27 cellular contexts compared by ENCODE assay signal in genomic region chr10:14687340-14687739, GRCh38.
A peak's percentile ranks its signal among the peaks of the same experiment; 100 is the strongest.
DNase-seq lines count a peak whose midpoint lies in the region; ATAC-seq and TF ChIP-seq lines count a peak whose summit lies in the region.
"Had no signal": no experiment of that assay in that cellular context is flagged by ENCODE, and none has a peak within 500 bp of the region (broad histone marks: within the 10 kb centered on the region; RNA-seq: fewer than 3 reads in every experiment).

No MANE protein-coding gene starts in this region.

- H4K20me1 ChIP-seq in Karpas-422 (ENCODE audit: insufficient read depth, low read depth, low read length): no peaks in the 10 kb centered on the region

- no peak overlapping the region for H3K27ac ChIP-seq in right lobe of liver
- no peak overlapping the region for H3K27ac ChIP-seq in Karpas-422 (ENCODE audit: low read length)
- H3K27ac ChIP-seq in transverse colon: no peak overlapping the region
- H3K27ac ChIP-seq: colonic mucosa had no signal

- H3K79me2 ChIP-seq in Karpas-422 (ENCODE audit: low read length): no peaks in the 10 kb centered on the region

- in situ Hi-C loops in transverse colon (cut with MboI; ENCODE audit: low pct_ligation_motif_present in 1 of 4, low pct_unique_long_range_greater_than_20kb in 1 of 4, low sequenced_read_pairs in 3 of 4): no loop called here

- H3K4me1 Mint-ChIP-seq in Caco-2 (ENCODE audit: low read depth, unreplicated experiment): peaks cover 33% of the 10 kb centered on the region
- H3K4me1 Mint-ChIP-seq: WTC11 had no signal

- no peaks in the 10 kb centered on the region for H3K9me3 Mint-ChIP-seq in Caco-2 (ENCODE audit: unreplicated experiment)
- H3K9me3 Mint-ChIP-seq: activated T-helper 1 cell treated with anti-CD3 and anti-CD28 coated beads, Interleukin-12 subunit alpha, Interleukin-12 subunit beta, Interleukin-2, Interleukin-4 antibody, amounts not matched to agents 30 ng/mL and 10 ng/mL and 1 ng/mL, durations not matched to agents 14 hours and 24 hours and 36 hours; effector memory CD8-positive, alpha-beta T cell; naive thymus-derived CD8-positive, alpha-beta T cell; stimulated activated naive CD8-positive, alpha-beta T cell treated with anti-CD3 and anti-CD28 coated beads, Interleukin-15, Interleukin-2, amounts not matched to agents 100 ng/mL and 50 ng/mL, for 24 hours; WTC11 had no signal

- no peak overlapping the region for H2AFZ ChIP-seq in Karpas-422 (ENCODE audit: low read length)

- no TSS peak for BruUV-seq in Caco-2 (replicated peaks; lab: Mats Ljungman, UMichigan)

- peaks cover 33% of the 10 kb centered on the region for H3K4me1 ChIP-seq in Caco-2
- H3K4me1 ChIP-seq in right lobe of liver: no peaks in the 10 kb centered on the region
- H3K4me1 ChIP-seq in Karpas-422 (ENCODE audit: low read length): no peaks in the 10 kb centered on the region
- peaks cover 0 to 11% (median 8%) of the 10 kb centered on the region in 4 donors for H3K4me1 ChIP-seq in transverse colon

- TF ChIP-seq CTCF in Caco-2 (IDR thresholded peaks at IDR 0.05; ENCODE audit: insufficient read depth in 1 of 2, low read depth in 1 of 2, low read length in 1 of 2, severe bottlenecking in 1 of 2, unreplicated experiment in 1 of 2) (no peak), right lobe of liver (IDR thresholded peaks at IDR 0.05) (no peak), transverse colon (IDR thresholded peaks at IDR 0.05) (no peak)

- 58% methylated on average over 1 of the region's 1 CpG for WGBS in right lobe of liver (ENCODE audit: insufficient coverage, low coverage, low lambda C conversion rate, missing lambda C conversion rate)
- WGBS in transverse colon (ENCODE audit: low coverage in 1 of 2), 2 donors: 91 to 100% methylated on average over 1 of the region's 1 CpG

- CTCF ChIA-PET in Caco-2 (lab: Charles Lee): interaction anchor here (0.9 kb wide), 2 partner anchors 127 to 151 kb away, joined by 3 read pairs; partner anchors contain the start of genes CDNF, HSPA14 and MSANTD7

- H3K4me3 Mint-ChIP-seq in Caco-2 (ENCODE audit: unreplicated experiment): no peak overlapping the region
- H3K4me3 Mint-ChIP-seq: activated CD8-positive, alpha-beta memory T cell treated with anti-CD3 and anti-CD28 coated beads, Interleukin-2, amount 10 ng/mL, durations not matched to agents 7 days and 5 days; activated T-helper 1 cell treated with anti-CD3 and anti-CD28 coated beads, Interleukin-12 subunit alpha, Interleukin-12 subunit beta, Interleukin-2, Interleukin-4 antibody, amounts not matched to agents 30 ng/mL and 10 ng/mL and 1 ng/mL, durations not matched to agents 14 hours and 24 hours and 36 hours; CD14-positive monocyte; effector memory CD8-positive, alpha-beta T cell; naive thymus-derived CD8-positive, alpha-beta T cell; stimulated activated naive CD8-positive, alpha-beta T cell treated with anti-CD3 and anti-CD28 coated beads, Interleukin-15, Interleukin-2, amounts not matched to agents 100 ng/mL and 50 ng/mL, for 24 hours; WTC11 had no signal

- no peak overlapping the region for H3K9ac ChIP-seq in Karpas-422 (ENCODE audit: low read length)

- H3K27me3 ChIP-seq in Caco-2 (replicated peaks; ENCODE audit: control insufficient read depth, insufficient read depth, low read length) (no peaks in the 10 kb centered on the region), right lobe of liver (no peaks in the 10 kb centered on the region), Karpas-422 (ENCODE audit: low read length) (no peaks in the 10 kb centered on the region), transverse colon (no peaks in the 10 kb centered on the region)
- H3K27me3 ChIP-seq: colonic mucosa, thyroid gland had no signal

- no peaks in the 10 kb centered on the region for H3K27me3 Mint-ChIP-seq in Caco-2 (ENCODE audit: insufficient read depth, unreplicated experiment)
- H3K27me3 Mint-ChIP-seq: activated CD8-positive, alpha-beta memory T cell treated with anti-CD3 and anti-CD28 coated beads, Interleukin-2, amount 10 ng/mL, durations not matched to agents 7 days and 5 days; naive thymus-derived CD8-positive, alpha-beta T cell; stimulated activated naive CD8-positive, alpha-beta T cell treated with anti-CD3 and anti-CD28 coated beads, Interleukin-15, Interleukin-2, amounts not matched to agents 100 ng/mL and 50 ng/mL, for 24 hours had no signal

- POLR2A ChIA-PET in Caco-2 (lab: Charles Lee): interaction anchor here (0.5 to 0.7 kb wide), 3 partner anchors 13 to 114 kb away, joined by 3 to 10 read pairs (median 4); no protein-coding TSS in a partner anchor

- ATAC-seq in right lobe of liver: peak; percentile 34 to 77 (median 38)
- ATAC-seq: activated CD8-positive, alpha-beta memory T cell treated with anti-CD3 and anti-CD28 coated beads, Interleukin-2, amount 10 ng/mL, durations not matched to agents 7 days and 5 days; effector memory CD8-positive, alpha-beta T cell; K562; left cardiac atrium; naive thymus-derived CD8-positive, alpha-beta T cell; sciatic nerve; WTC11 had no signal

- no peaks in the 10 kb centered on the region for H3K9me2 ChIP-seq in Karpas-422 (replicated peaks; ENCODE audit: insufficient read depth, low read length)

- TF ChIP-seq EP300 in transverse colon (IDR thresholded peaks at IDR 0.05; ENCODE audit: low read depth): no peak

- no peak overlapping the region for H3K4me2 ChIP-seq in Karpas-422 (ENCODE audit: low read depth, low read length, poor library complexity, severe bottlenecking)

- H3K36me3 Mint-ChIP-seq in Caco-2 (ENCODE audit: insufficient read depth, unreplicated experiment): peaks cover 4% of the 10 kb centered on the region
- H3K36me3 Mint-ChIP-seq: activated CD8-positive, alpha-beta memory T cell treated with anti-CD3 and anti-CD28 coated beads, Interleukin-2, amount 10 ng/mL, durations not matched to agents 7 days and 5 days; CD14-positive monocyte; naive thymus-derived CD8-positive, alpha-beta T cell; WTC11 had no signal

- DNase-seq in Caco-2 (peak in 1 of 2 experiments; percentile 57), HuH-7 (ENCODE audit: low spot score) (peak; percentile 30), NCI-H345 treated with DMSO at 0.1 percent for 48 hours (lab: John Stamatoyannopoulos, UW; ENCODE audit: unreplicated experiment) (peak; percentile 85), right lobe of liver (no peak), C1 segment of cervical spinal cord (lab: John Stamatoyannopoulos, UW) (no peak), Karpas-422 (no peak), transverse colon (no peak)
- no peak for DNase-seq in activated effector memory CD4-positive, alpha-beta T cell treated with Interleukin-2 at 50 U/mL for 16 hours
- DNase-seq: activated CD4-positive, alpha-beta T cell treated with anti-CD3 and anti-CD28 coated beads, Interleukin-2, amount 50 U/mL, for 1 hour; activated CD8-positive, alpha-beta memory T cell treated with anti-CD3 and anti-CD28 coated beads, Interleukin-2, amount 10 ng/mL, durations not matched to agents 7 days and 5 days; activated naive CD4-positive, alpha-beta T cell treated with anti-CD3 and anti-CD28 coated beads, Interleukin-2, amount 50 U/mL, for 16 hours; amygdala; colonic mucosa; effector memory CD8-positive, alpha-beta T cell; foreskin fibroblast; left cardiac atrium; naive thymus-derived CD8-positive, alpha-beta T cell; NCI-H187 treated with DMSO at 0.1 percent for 48 hours; NCI-H526; Right ventricle myocardium superior; thyroid gland had no signal

- H3K9me3 ChIP-seq in Caco-2 (no peaks in the 10 kb centered on the region), right lobe of liver (no peaks in the 10 kb centered on the region), Karpas-422 (ENCODE audit: low read length) (no peaks in the 10 kb centered on the region), transverse colon (no peaks in the 10 kb centered on the region)
- H3K9me3 ChIP-seq: colonic mucosa, thyroid gland had no signal

- H3K27ac Mint-ChIP-seq in Caco-2 (ENCODE audit: unreplicated experiment): peak overlapping the region; percentile 17
- H3K27ac Mint-ChIP-seq: activated CD8-positive, alpha-beta memory T cell treated with anti-CD3 and anti-CD28 coated beads, Interleukin-2, amount 10 ng/mL, durations not matched to agents 7 days and 5 days; effector memory CD8-positive, alpha-beta T cell; stimulated activated naive CD8-positive, alpha-beta T cell treated with anti-CD3 and anti-CD28 coated beads, Interleukin-15, Interleukin-2, amounts not matched to agents 100 ng/mL and 50 ng/mL, for 24 hours; WTC11 had no signal

- H3K36me3 ChIP-seq in Caco-2 (ENCODE audit: control insufficient read depth, insufficient read depth, low read length) (no peaks in the 10 kb centered on the region), right lobe of liver (no peaks in the 10 kb centered on the region), Karpas-422 (ENCODE audit: insufficient read depth, low read length) (no peaks in the 10 kb centered on the region), transverse colon (no peaks in the 10 kb centered on the region)
- H3K36me3 ChIP-seq: colonic mucosa, thyroid gland had no signal

- H3K4me3 ChIP-seq in Caco-2 (ENCODE audit: low read depth, low read length): no peak overlapping the region
- H3K4me3 ChIP-seq in right lobe of liver: no peak overlapping the region
- no peak overlapping the region for H3K4me3 ChIP-seq in Karpas-422 (ENCODE audit: low read length)
- H3K4me3 ChIP-seq in transverse colon: no peak overlapping the region
- H3K4me3 ChIP-seq: colonic mucosa, K562, thyroid gland had no signal

- TF ChIP-seq POLR2A in right lobe of liver (IDR thresholded peaks at IDR 0.05) (no peak), transverse colon (IDR thresholded peaks at IDR 0.05) (no peak)

- intact Hi-C loops in Caco-2 (cut with micrococcal nuclease; ENCODE audit: unreplicated experiment): loop anchor here (1.0 to 5.0 kb wide), 2 partner anchors 16 to 135 kb away; no protein-coding TSS in a partner anchor
- intact Hi-C loops in right lobe of liver (cut with DNase I): no loop called here
- intact Hi-C loops in transverse colon (cut with DNase I; ENCODE audit: low total_unique reads): no loop called here

Comparison
In these comparisons a context has a peak if more than half of its experiments do, and no peak if none do; other contexts are left out.
1. DNase-seq: peak in HuH-7 (single experiment) and NCI-H345 treated with DMSO at 0.1 percent for 48 hours (single experiment); none in right lobe of liver (0 of 3), C1 segment of cervical spinal cord (0 of 14), activated effector memory CD4-positive, alpha-beta T cell treated with Interleukin-2 at 50 U/mL for 16 hours (single experiment), Karpas-422 (single experiment) and transverse colon (single experiment).